ENCODE assay signal across 22 cellular contexts in genomic region chr7:2494191-2495130, GRCh38. TPM values are rescaled to one million over a fixed set of nuclear protein-coding genes. Genes with fewer than 3 reads are reported as not detected.
DNase-seq lines count a peak whose midpoint lies in the region; ATAC-seq and TF ChIP-seq lines count a peak whose summit lies in the region.
"Had no signal": no experiment of that assay in that cellular context is flagged by ENCODE, and none has a peak within 500 bp of the region (broad histone marks: within the 10 kb centered on the region; RNA-seq: fewer than 3 reads in every experiment).

No MANE protein-coding gene starts in this region.

- H3K36me3 Mint-ChIP-seq in endothelial cell (ENCODE audit: low read depth, unreplicated experiment): no peaks in the 10 kb centered on the region
- H3K36me3 Mint-ChIP-seq in stimulated activated memory B cell treated with anti-CD40 and anti-IgM and Interleukin-4, amounts not matched to agents 10 μg/mL and 1 μg/mL and 100 μg/mL, for 72 hours: no peaks in the 10 kb centered on the region
- H3K36me3 Mint-ChIP-seq: CD4-positive, CD25-positive, alpha-beta regulatory T cell; IgD-negative memory B cell had no signal

- TF ChIP-seq CTCF in NB4 (IDR thresholded peaks at IDR 0.05; ENCODE audit: low read depth, low read length) (no peak), endothelial cell (IDR thresholded peaks at IDR 0.05; ENCODE audit: unreplicated experiment) (no peak)

- H3K27me3 Mint-ChIP-seq in endothelial cell (ENCODE audit: unreplicated experiment): peaks cover 6% of the 10 kb centered on the region
- H3K27me3 Mint-ChIP-seq in stimulated activated memory B cell treated with anti-CD40 and anti-IgM and Interleukin-4, amounts not matched to agents 10 μg/mL and 1 μg/mL and 100 μg/mL, for 72 hours: peaks cover 46% of the 10 kb centered on the region

- peak; percentile 45 for DNase-seq in NB4 (ENCODE audit: low read depth)
- DNase-seq in endothelial cell (ENCODE audit: low spot score): peak; percentile 1
- DNase-seq in left colon: no peak
- no peak for DNase-seq in NCI-H2029 treated with DMSO at 0.1 percent for 48 hours (lab: John Stamatoyannopoulos, UW)
- DNase-seq: ACHN; AML-193; Caco-2; CD4-positive, CD25-positive, alpha-beta regulatory T cell; DMS153; Kasumi-1; MM.1S; NCI-H1105; NCI-H1694 treated with DMSO at 0.1 percent for 48 hours; NCI-H226; NCI-H524 treated with DMSO at 0.1 percent for 48 hours; SHP77 treated with DMSO at 0.1 percent for 48 hours had no signal

- no peak overlapping the region for H3K27ac Mint-ChIP-seq in endothelial cell (ENCODE audit: unreplicated experiment)
- H3K27ac Mint-ChIP-seq in stimulated activated memory B cell treated with anti-CD40 and anti-IgM and Interleukin-4, amounts not matched to agents 10 μg/mL and 1 μg/mL and 100 μg/mL, for 72 hours: no peak overlapping the region
- H3K27ac Mint-ChIP-seq: IgD-negative memory B cell had no signal

- H3K9me3 Mint-ChIP-seq in endothelial cell (ENCODE audit: unreplicated experiment): no peaks in the 10 kb centered on the region
- H3K9me3 Mint-ChIP-seq in stimulated activated memory B cell treated with anti-CD40 and anti-IgM and Interleukin-4, amounts not matched to agents 10 μg/mL and 1 μg/mL and 100 μg/mL, for 72 hours: peaks cover 15% of the 10 kb centered on the region

- TF ChIP-seq POLR2A in NB4 (IDR thresholded peaks at IDR 0.05; ENCODE audit: extremely low read depth, insufficient read length): no peak

- no peak overlapping the region for H3K4me3 Mint-ChIP-seq in endothelial cell (ENCODE audit: unreplicated experiment)
- H3K4me3 Mint-ChIP-seq in stimulated activated memory B cell treated with anti-CD40 and anti-IgM and Interleukin-4, amounts not matched to agents 10 μg/mL and 1 μg/mL and 100 μg/mL, for 72 hours: no peak overlapping the region
- H3K4me3 Mint-ChIP-seq: CD4-positive, CD25-positive, alpha-beta regulatory T cell; IgD-negative memory B cell had no signal

- peaks cover 2% of the 10 kb centered on the region for H3K4me1 Mint-ChIP-seq in endothelial cell (ENCODE audit: unreplicated experiment)
- peaks cover 20% of the 10 kb centered on the region for H3K4me1 Mint-ChIP-seq in stimulated activated memory B cell treated with anti-CD40 and anti-IgM and Interleukin-4, amounts not matched to agents 10 μg/mL and 1 μg/mL and 100 μg/mL, for 72 hours

- ATAC-seq in left colon (peak; percentile 56), HG03175 (IDR thresholded peaks at IDR 0.05; ENCODE audit: unreplicated experiment) (no peak), GM18870 (IDR thresholded peaks at IDR 0.05; ENCODE audit: unreplicated experiment) (no peak)
- ATAC-seq in stimulated activated memory B cell treated with anti-CD40 and anti-IgM and Interleukin-4, amounts not matched to agents 10 μg/mL and 1 μg/mL and 100 μg/mL, for 72 hours: peak; percentile 37

- H3K4me3 ChIP-seq in NB4 (ENCODE audit: low read depth, low read length): no peak overlapping the region

- intact Hi-C loops in left colon (cut with DNase I, micrococcal nuclease): no loop called here

RNA-seq across cellular contexts. Expression of gene GRIFIN, which starts 18.3 kb away (rescaled TPM):
- total RNA-seq in endothelial cell (ENCODE audit: unreplicated experiment) (not detected), left colon (not detected)
- total RNA-seq: Caco-2; CD4-positive, CD25-positive, alpha-beta regulatory T cell; H4; HT1080 had no signal

RNA-seq across cellular contexts. Expression of gene LFNG, which starts 25.1 kb away (rescaled TPM):
- total RNA-seq in endothelial cell (ENCODE audit: unreplicated experiment) (83.5 TPM), left colon (10 to 100 TPM; 48.3 to 70.1 TPM)

Comparison
In these comparisons a context has a peak if more than half of its experiments do, and no peak if none do; other contexts are left out.
1. DNase-seq: peak in NB4 (single experiment) and endothelial cell (single experiment); none in left colon (0 of 2) and NCI-H2029 treated with DMSO at 0.1 percent for 48 hours (single experiment).
2. ATAC-seq: peak in left colon (single experiment) and stimulated activated memory B cell treated with anti-CD40 and anti-IgM and Interleukin-4, amounts not matched to agents 10 μg/mL and 1 μg/mL and 100 μg/mL, for 72 hours (single experiment); none in HG03175 (single experiment) and GM18870 (single experiment).